ENCODE assay signal across 15 cellular contexts in the genomic region with DNA sequence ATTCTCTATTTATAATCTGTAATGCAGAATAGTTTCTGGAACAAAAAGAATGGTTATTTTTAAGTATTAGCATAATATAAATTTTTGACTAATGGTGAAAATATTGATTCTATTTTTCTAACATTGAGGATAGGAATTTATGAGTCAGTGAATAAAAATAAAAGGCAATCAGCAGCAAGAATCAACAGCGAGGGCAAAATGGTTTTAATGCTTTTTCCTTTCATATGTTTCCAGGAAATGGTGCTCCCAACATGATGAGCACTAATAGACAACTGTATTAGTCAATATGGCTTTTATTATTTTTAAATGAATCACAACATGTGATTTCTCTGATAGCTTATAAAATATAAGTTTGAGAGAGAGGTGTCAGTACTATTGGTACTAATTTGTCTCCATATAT.
"Had no signal": no experiment of that assay in that cellular context is flagged by ENCODE, and none has a peak within 500 bp of the region (broad histone marks: within the 10 kb centered on the region; RNA-seq: fewer than 3 reads in every experiment).

No MANE protein-coding gene starts in this region.

- H3K9me3 ChIP-seq: ascending aorta, gastroesophageal sphincter, heart left ventricle, prostate gland, stomach, thoracic aorta, upper lobe of left lung had no signal

- H3K27ac ChIP-seq: gastroesophageal sphincter, heart left ventricle, prostate gland, right atrium auricular region, stomach, upper lobe of left lung had no signal

- H3K4me3 ChIP-seq: ascending aorta, gastroesophageal sphincter, heart left ventricle, prostate gland, right atrium auricular region, stomach, thoracic aorta, upper lobe of left lung had no signal

- H3K4me1 ChIP-seq: gastroesophageal sphincter, heart left ventricle, prostate gland, right atrium auricular region, stomach, upper lobe of left lung had no signal

- DNase-seq: activated CD4-positive, alpha-beta T cell treated with anti-CD3 and anti-CD28 coated beads, Interleukin-2, amount 50 U/mL, for 4 hours; activated gamma-delta T cell; heart left ventricle; immature natural killer cell; small intestine; stimulated activated CD4-positive, alpha-beta T cell treated with anti-CD3 and anti-CD28 coated beads, Interleukin-15, amount 100 ng/mL, for 24 hours; stimulated activated CD4-positive, alpha-beta T cell treated with anti-CD3 and anti-CD28 coated beads, Interleukin-4, amount 100 ng/mL, for 1 hour; stomach; upper lobe of left lung had no signal

- H3K36me3 ChIP-seq: ascending aorta, gastroesophageal sphincter, heart left ventricle, prostate gland, right atrium auricular region, stomach, thoracic aorta, upper lobe of left lung had no signal

- ATAC-seq: gastroesophageal sphincter; heart left ventricle; stimulated activated effector memory CD8-positive, alpha-beta T cell treated with anti-CD3 and anti-CD28 coated beads, Interleukin-12 subunit alpha, Interleukin-12 subunit beta, amount 100 ng/mL, for 72 hours had no signal

- H3K27me3 ChIP-seq: ascending aorta, gastroesophageal sphincter, heart left ventricle, right atrium auricular region, stomach, upper lobe of left lung had no signal
